Comparison of ENCODE assay signal across 6 cellular contexts in the genomic region with DNA sequence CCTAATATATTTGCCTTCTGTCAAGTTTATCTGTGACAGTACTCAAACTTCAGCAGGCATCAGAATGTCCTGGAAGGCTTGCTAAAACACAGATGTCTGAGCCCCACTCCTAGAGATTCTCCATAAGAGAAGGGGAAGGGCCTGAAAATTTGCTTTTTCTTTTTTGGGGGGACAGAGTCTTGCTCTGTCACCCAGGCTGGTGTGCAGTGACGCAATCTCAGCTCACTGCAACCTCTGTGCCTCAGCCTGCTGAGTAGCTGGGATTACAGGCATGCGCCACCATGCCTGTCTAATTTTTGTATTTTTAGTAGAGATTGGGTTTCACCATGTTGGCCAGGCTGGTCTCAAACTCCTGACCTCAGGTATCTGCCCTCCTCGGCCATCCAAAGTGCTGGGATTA. TPM values are rescaled to one million over a fixed set of nuclear protein-coding genes. Genes with fewer than 3 reads are reported as not detected.
"Had no signal": no experiment of that assay in that cellular context is flagged by ENCODE, and none has a peak within 500 bp of the region (broad histone marks: within the 10 kb centered on the region; RNA-seq: fewer than 3 reads in every experiment).

No MANE protein-coding gene starts in this region.

RNA-seq across cellular contexts. Expression of a gene that starts 18.3 kb away (rescaled TPM):
- total RNA-seq: HT1080, MCF 10A, NCI-H460, PC-3, SJCRH30 had no signal

RNA-seq across cellular contexts. Expression of a gene that starts 23.5 kb away (rescaled TPM):
- total RNA-seq: HT1080; MCF 10A; NCI-H460; PC-3; T-helper 1 cell treated with Interleukin-12 subunit alpha and Interleukin-12 subunit beta and Interleukin-4 antibody, amounts not matched to agents 30 ng/mL and 1 ng/mL, for 36 hours had no signal
